ENCODE assay signal across 18 cellular contexts in genomic region chr1:77556045-77556444, GRCh38.
DNase-seq lines count a peak whose midpoint lies in the region; ATAC-seq and TF ChIP-seq lines count a peak whose summit lies in the region.
"Had no signal": no experiment of that assay in that cellular context is flagged by ENCODE, and none has a peak within 500 bp of the region (broad histone marks: within the 10 kb centered on the region; RNA-seq: fewer than 3 reads in every experiment).

No MANE protein-coding gene starts in this region.

- H3K27ac Mint-ChIP-seq in activated T-cell treated with anti-CD3 and anti-CD28 coated beads, Interleukin-2, amount 50 U/mL, for 24 hours, result peak overlapping the region; percentile 57

- no peaks in the 10 kb centered on the region for H3K27me3 ChIP-seq in HL-60 (ENCODE audit: insufficient read depth, poor library complexity, severe bottlenecking)
- H3K27me3 ChIP-seq in breast epithelium, result no peaks in the 10 kb centered on the region
- H3K27me3 ChIP-seq: SJSA1 had no signal

- H3K4me3 ChIP-seq in HL-60 (replicated peaks; ENCODE audit: insufficient read depth, low read length) (no peak overlapping the region), breast epithelium (no peak overlapping the region)
- H3K4me3 ChIP-seq: HAP-1, PC-9, SJSA1 had no signal

- TF ChIP-seq POLR2A in breast epithelium (IDR thresholded peaks at IDR 0.05), result no peak

- peaks cover 2% of the 10 kb centered on the region for H3K4me1 Mint-ChIP-seq in activated T-cell treated with anti-CD3 and anti-CD28 coated beads, Interleukin-2, amount 50 U/mL, for 24 hours (ENCODE audit: low read depth)
- peaks cover 8% of the 10 kb centered on the region for H3K4me1 Mint-ChIP-seq in activated T-cell treated with anti-CD3 and anti-CD28 coated beads, Interleukin-2, amount 50 U/mL, for 4 hours (ENCODE audit: low read depth)

- H3K36me3 Mint-ChIP-seq in activated T-cell treated with anti-CD3 and anti-CD28 coated beads, Interleukin-2, amount 50 U/mL, for 24 hours (ENCODE audit: low read depth), result peaks cover 27% of the 10 kb centered on the region
- H3K36me3 Mint-ChIP-seq in activated T-cell treated with anti-CD3 and anti-CD28 coated beads, Interleukin-2, amount 50 U/mL, for 4 hours (ENCODE audit: insufficient read depth), result peaks cover 14% of the 10 kb centered on the region

- H3K27ac ChIP-seq in HL-60 (replicated peaks) (peak overlapping the region; percentile 17), breast epithelium (no peak overlapping the region)
- H3K27ac ChIP-seq: PC-9, SJSA1 had no signal

- peaks cover 2% of the 10 kb centered on the region for H3K9me3 Mint-ChIP-seq in activated T-cell treated with anti-CD3 and anti-CD28 coated beads, Interleukin-2, amount 50 U/mL, for 24 hours
- H3K9me3 Mint-ChIP-seq in activated T-cell treated with anti-CD3 and anti-CD28 coated beads, Interleukin-2, amount 50 U/mL, for 4 hours, result no peaks in the 10 kb centered on the region

- H3K27me3 Mint-ChIP-seq in activated T-cell treated with anti-CD3 and anti-CD28 coated beads, Interleukin-2, amount 50 U/mL, for 24 hours, result no peaks in the 10 kb centered on the region
- H3K27me3 Mint-ChIP-seq in activated T-cell treated with anti-CD3 and anti-CD28 coated beads, Interleukin-2, amount 50 U/mL, for 4 hours (ENCODE audit: low read depth), result no peaks in the 10 kb centered on the region

- no peaks in the 10 kb centered on the region for H3K4me1 ChIP-seq in breast epithelium
- H3K4me1 ChIP-seq: HAP-1 had no signal

- no peaks in the 10 kb centered on the region for H3K36me3 ChIP-seq in breast epithelium
- H3K36me3 ChIP-seq: HAP-1, SJSA1 had no signal

- intact Hi-C loops in breast epithelium (cut with DNase I; ENCODE audit: low total_unique reads), result no loop called here

- no peak overlapping the region for H3K4me3 Mint-ChIP-seq in activated T-cell treated with anti-CD3 and anti-CD28 coated beads, Interleukin-2, amount 50 U/mL, for 24 hours
- H3K4me3 Mint-ChIP-seq in activated T-cell treated with anti-CD3 and anti-CD28 coated beads, Interleukin-2, amount 50 U/mL, for 4 hours, result no peak overlapping the region

- DNase-seq in activated T-cell treated with anti-CD3 and anti-CD28 coated beads, Interleukin-2, amount 50 U/mL, for 24 hours, result no peak
- DNase-seq in activated T-cell treated with anti-CD3 and anti-CD28 coated beads, Interleukin-2, amount 50 U/mL, for 4 hours, result no peak
- DNase-seq in HL-60 (ENCODE audit: low read depth in 1 of 2, low spot score in 1 of 2), result no peak
- peak; percentile 16 for DNase-seq in OCI-M1 (lab: John Stamatoyannopoulos, UW)
- peak; percentile 33 for DNase-seq in dermis blood vessel endothelial cell
- DNase-seq in breast epithelium (ENCODE audit: low spot score in 2 of 2), result no peak
- no peak for DNase-seq in activated effector memory CD4-positive, alpha-beta T cell treated with Interleukin-2 at 50 U/mL for 16 hours
- DNase-seq: C1 segment of cervical spinal cord; COR-L47; DMS53; KG1; NCI-H187; NCI-H69; NK-92 treated with Interleukin-12 subunit alpha and Interleukin-12 subunit beta, amount 100 ng/mL, for 24 hours; PC-9 had no signal

- TF ChIP-seq CTCF in HL-60 (IDR thresholded peaks at IDR 0.05; ENCODE audit: insufficient read depth, low read length) (no peak), breast epithelium (IDR thresholded peaks at IDR 0.05) (no peak)

- H3K9me3 ChIP-seq in breast epithelium, result no peaks in the 10 kb centered on the region
- H3K9me3 ChIP-seq: HAP-1, SJSA1 had no signal

- no peak for ATAC-seq in activated T-cell treated with anti-CD3 and anti-CD28 coated beads, Interleukin-2, amount 50 U/mL, for 4 hours
- no peak for ATAC-seq in GM21423 (IDR thresholded peaks at IDR 0.05; ENCODE audit: unreplicated experiment)

Comparison
In these comparisons a context has a peak if more than half of its experiments do, and no peak if none do; other contexts are left out.
1. DNase-seq: peak in OCI-M1 (single experiment) and dermis blood vessel endothelial cell (single experiment); none in activated T-cell treated with anti-CD3 and anti-CD28 coated beads, Interleukin-2, amount 50 U/mL, for 24 hours (single experiment), activated T-cell treated with anti-CD3 and anti-CD28 coated beads, Interleukin-2, amount 50 U/mL, for 4 hours (single experiment), HL-60 (0 of 2), breast epithelium (0 of 2) and activated effector memory CD4-positive, alpha-beta T cell treated with Interleukin-2 at 50 U/mL for 16 hours (single experiment).